In the genomic region with DNA sequence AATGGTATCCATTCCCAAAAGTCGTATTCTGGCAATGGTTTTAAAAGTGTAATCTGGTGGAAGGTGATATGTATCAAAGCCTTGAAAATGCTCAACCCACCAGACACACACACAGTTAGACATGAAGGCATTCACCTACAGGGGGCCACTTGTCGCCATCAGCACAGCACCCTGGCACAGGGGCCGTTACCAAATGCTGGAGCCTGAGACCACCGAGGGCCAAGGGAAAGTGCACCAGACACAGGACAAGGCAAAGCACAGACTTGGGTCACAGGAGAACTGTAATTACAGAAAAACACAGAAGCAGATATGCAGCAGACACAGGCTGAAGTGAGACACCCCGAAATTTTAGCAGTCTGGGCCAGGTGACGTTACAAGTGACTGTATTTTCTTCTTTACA, we compare ENCODE assay signal across 25 cellular contexts.
"Had no signal": no experiment of that assay in that cellular context is flagged by ENCODE, and none has a peak within 500 bp of the region (broad histone marks: within the 10 kb centered on the region; RNA-seq: fewer than 3 reads in every experiment).

No MANE protein-coding gene starts in this region.

- H3K4me3 Mint-ChIP-seq: activated CD8-positive, alpha-beta T cell treated with anti-CD3 and anti-CD28 coated beads, Interleukin-2, amount 10 ng/mL, durations not matched to agents 7 days and 5 days; activated T-cell treated with anti-CD3 and anti-CD28 coated beads, Interleukin-2, amount 50 U/mL, for 4 hours; brain; central memory CD8-positive, alpha-beta T cell had no signal

- H3K4me1 ChIP-seq: SJCRH30 had no signal

- H3K9me3 ChIP-seq: SJCRH30, SK-N-SH had no signal

- H3K4me3 ChIP-seq: SJCRH30 had no signal

- H3K36me3 ChIP-seq: SJCRH30 had no signal

- ATAC-seq: activated CD8-positive, alpha-beta T cell treated with anti-CD3 and anti-CD28 coated beads, Interleukin-2, amount 10 ng/mL, durations not matched to agents 7 days and 5 days; activated naive CD4-positive, alpha-beta T cell treated with anti-CD3 and anti-CD28 coated beads, Interleukin-2, amount 50 U/mL, for 72 hours; activated T-cell treated with anti-CD3 and anti-CD28 coated beads, Interleukin-2, amount 50 U/mL, for 4 hours had no signal

- H3K27me3 Mint-ChIP-seq: brain; central memory CD8-positive, alpha-beta T cell had no signal

- H3K27ac ChIP-seq: SJCRH30, VCaP had no signal

- DNase-seq: activated CD4-positive, CD25-positive, alpha-beta regulatory T cell; activated CD8-positive, alpha-beta T cell treated with anti-CD3 and anti-CD28 coated beads, Interleukin-2, amount 10 ng/mL, durations not matched to agents 7 days and 5 days; activated effector memory CD4-positive, alpha-beta T cell treated with anti-CD3 and anti-CD28 coated beads, Interleukin-2, amount 50 U/mL, for 16 hours; activated naive CD4-positive, alpha-beta T cell treated with Interleukin-2 at 50 U/mL for 16 hours; activated T-cell treated with anti-CD3 and anti-CD28 coated beads, Interleukin-2, amount 50 U/mL, for 4 hours; amygdala; KG1; NCI-H1092; NCI-H1417 treated with DMSO at 0.1 percent for 48 hours; NCI-H1694; NCI-H2029; NCI-H2107; NCI-H2171 treated with DMSO at 0.1 percent for 48 hours; NCI-H345; NCI-H510A; NCI-H526 treated with DMSO at 0.1 percent for 48 hours; NCI-H82; Right ventricle myocardium superior; SJCRH30; SK-N-SH; T-helper 1 cell had no signal

- H3K4me2 ChIP-seq: SK-N-SH had no signal

- H3K9me2 ChIP-seq: SK-N-SH had no signal

- H3K9me3 Mint-ChIP-seq: activated naive CD4-positive, alpha-beta T cell treated with anti-CD3 and anti-CD28 coated beads, Interleukin-2, amount 50 U/mL, for 72 hours; activated T-cell treated with anti-CD3 and anti-CD28 coated beads, Interleukin-2, amount 50 U/mL, for 4 hours; brain; central memory CD8-positive, alpha-beta T cell had no signal

- H3K36me3 Mint-ChIP-seq: activated naive CD4-positive, alpha-beta T cell treated with anti-CD3 and anti-CD28 coated beads, Interleukin-2, amount 50 U/mL, for 72 hours had no signal

- H3K27me3 ChIP-seq: SJCRH30 had no signal

- H3K9ac ChIP-seq: SK-N-SH had no signal
